1 cellular context compared by ENCODE assay signal in the genomic region with DNA sequence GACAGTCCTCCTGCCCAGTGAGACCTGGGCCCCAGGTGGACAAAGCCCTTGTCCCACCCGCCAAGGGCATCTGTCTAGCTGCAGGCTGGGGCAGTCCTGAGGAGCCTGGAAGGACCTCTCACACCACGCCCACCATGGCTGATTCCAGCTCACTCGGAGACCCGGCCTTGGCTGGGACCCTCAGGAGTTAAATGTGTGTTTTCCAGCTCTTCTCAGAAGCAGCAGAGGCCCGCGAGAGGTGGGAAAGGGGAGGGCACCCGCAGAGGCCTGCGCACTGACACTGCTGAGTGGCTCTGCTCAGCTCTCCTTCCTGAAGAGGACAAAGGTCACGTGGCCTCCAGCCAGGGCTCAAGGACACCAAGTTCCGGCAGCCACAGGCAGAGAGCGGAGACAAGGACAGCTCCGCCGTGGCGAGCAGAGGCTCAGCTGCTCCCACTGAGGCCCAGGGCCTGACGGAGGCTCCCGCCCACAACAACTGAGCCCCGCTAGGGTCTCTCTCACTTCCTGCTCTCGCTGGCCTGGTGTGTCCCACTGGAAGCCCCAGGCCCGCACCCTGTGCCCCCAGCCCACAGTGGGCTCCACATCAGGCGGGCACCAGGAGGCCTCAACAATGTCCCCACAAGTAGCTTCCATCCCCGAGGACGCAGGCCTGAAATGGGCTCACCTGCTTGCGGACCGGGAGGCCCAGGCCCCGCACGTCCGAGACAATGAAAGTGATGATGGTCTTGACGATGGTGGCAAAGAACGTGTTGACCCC.
TF ChIP-seq lines count a peak whose summit lies in the region.

No MANE protein-coding gene starts in this region.

TF ChIP-seq in HepG2, 621 proteins besides CTCF, POLR2A, EP300 and RAD21 (continued from another document and continues in another):
- TF ChIP-seq REST (IDR thresholded peaks at IDR 0.05; ENCODE audit: borderline replicate concordance in 1 of 2, low read depth in 1 of 2, low read length in 2 of 2) (peak in 1 of 2 experiments; percentile 22; a peak in 1 of 4 replicates), ERF (CRISPR knock-in tag; IDR thresholded peaks at IDR 0.05) (no peak; the same call in none of the 2 replicates), CHD2 (IDR thresholded peaks at IDR 0.05; ENCODE audit: low read depth, low read length) (peak; percentile 89), RCOR2 (CRISPR knock-in tag; IDR thresholded peaks at IDR 0.05) (0 out of 2 replicates have a peak, but pooled peaks have one; percentile 28), ZNF607 (CRISPR knock-in tag; IDR thresholded peaks at IDR 0.05; ENCODE audit: borderline replicate concordance) (no peak; the same call in none of the 2 replicates), RARA (CRISPR knock-in tag; IDR thresholded peaks at IDR 0.05) (peak; percentile 68; the same call in 1 of the 2 replicates), HNRNPUL1 (IDR thresholded peaks at IDR 0.05; ENCODE audit: low read depth, low read length) (no peak), REL (CRISPR knock-in tag; conservative IDR thresholded peaks at IDR 0.05) (no peak), SMYD3 (CRISPR knock-in tag; IDR thresholded peaks at IDR 0.05) (no peak), ZBTB20 (CRISPR knock-in tag; IDR thresholded peaks at IDR 0.05; ENCODE audit: borderline replicate concordance, low read depth) (peak; percentile 66; the same call in 1 of the 2 replicates), ARNT (IDR thresholded peaks at IDR 0.05) (no peak), ZNF550 (CRISPR knock-in tag; IDR thresholded peaks at IDR 0.05; ENCODE audit: borderline replicate concordance) (no peak), ARHGAP35 (CRISPR knock-in tag; IDR thresholded peaks at IDR 0.05; ENCODE audit: borderline replicate concordance) (0 out of 2 replicates have a peak, but pooled peaks have one; percentile 21), ZNF891 (CRISPR knock-in tag; IDR thresholded peaks at IDR 0.05) (no peak), ZNF331 (CRISPR knock-in tag; IDR thresholded peaks at IDR 0.05) (peak; percentile 68; the same call in 1 of the 2 replicates), ATF5 (CRISPR knock-in tag; IDR thresholded peaks at IDR 0.05; ENCODE audit: low read depth) (0 out of 2 replicates have a peak, but pooled peaks have one; percentile 69), ZNF337 (CRISPR knock-in tag; IDR thresholded peaks at IDR 0.05; ENCODE audit: borderline replicate concordance, low read depth) (no peak), PITX1 (CRISPR knock-in tag; IDR thresholded peaks at IDR 0.05) (peak; percentile 67; the same call in 1 of the 2 replicates), ZNF510 (CRISPR knock-in tag; IDR thresholded peaks at IDR 0.05; ENCODE audit: low read depth) (no peak), AFF4 (CRISPR knock-in tag; IDR thresholded peaks at IDR 0.05) (no peak), ZFAT (CRISPR knock-in tag; conservative IDR thresholded peaks at IDR 0.05) (no peak), ZNF33A (CRISPR knock-in tag; IDR thresholded peaks at IDR 0.05; ENCODE audit: borderline replicate concordance) (no peak), THYN1 (CRISPR knock-in tag; IDR thresholded peaks at IDR 0.05; ENCODE audit: borderline replicate concordance, low read depth) (no peak), SNRNP70 (IDR thresholded peaks at IDR 0.05; ENCODE audit: low read depth, low read length) (no peak), ZNF34 (CRISPR knock-in tag; IDR thresholded peaks at IDR 0.05; ENCODE audit: borderline replicate concordance) (0 out of 2 replicates have a peak, but pooled peaks have one; percentile 19), CBX1 (IDR thresholded peaks at IDR 0.05; ENCODE audit: low read depth) (no peak), ZNF441 (CRISPR knock-in tag; IDR thresholded peaks at IDR 0.05; ENCODE audit: borderline replicate concordance) (peak; percentile 70; the same call in 1 of the 2 replicates), NFYB (CRISPR knock-in tag; IDR thresholded peaks at IDR 0.05) (peak; percentile 41; the same call in 1 of the 2 replicates)
- TF ChIP-seq, protein P1, sequence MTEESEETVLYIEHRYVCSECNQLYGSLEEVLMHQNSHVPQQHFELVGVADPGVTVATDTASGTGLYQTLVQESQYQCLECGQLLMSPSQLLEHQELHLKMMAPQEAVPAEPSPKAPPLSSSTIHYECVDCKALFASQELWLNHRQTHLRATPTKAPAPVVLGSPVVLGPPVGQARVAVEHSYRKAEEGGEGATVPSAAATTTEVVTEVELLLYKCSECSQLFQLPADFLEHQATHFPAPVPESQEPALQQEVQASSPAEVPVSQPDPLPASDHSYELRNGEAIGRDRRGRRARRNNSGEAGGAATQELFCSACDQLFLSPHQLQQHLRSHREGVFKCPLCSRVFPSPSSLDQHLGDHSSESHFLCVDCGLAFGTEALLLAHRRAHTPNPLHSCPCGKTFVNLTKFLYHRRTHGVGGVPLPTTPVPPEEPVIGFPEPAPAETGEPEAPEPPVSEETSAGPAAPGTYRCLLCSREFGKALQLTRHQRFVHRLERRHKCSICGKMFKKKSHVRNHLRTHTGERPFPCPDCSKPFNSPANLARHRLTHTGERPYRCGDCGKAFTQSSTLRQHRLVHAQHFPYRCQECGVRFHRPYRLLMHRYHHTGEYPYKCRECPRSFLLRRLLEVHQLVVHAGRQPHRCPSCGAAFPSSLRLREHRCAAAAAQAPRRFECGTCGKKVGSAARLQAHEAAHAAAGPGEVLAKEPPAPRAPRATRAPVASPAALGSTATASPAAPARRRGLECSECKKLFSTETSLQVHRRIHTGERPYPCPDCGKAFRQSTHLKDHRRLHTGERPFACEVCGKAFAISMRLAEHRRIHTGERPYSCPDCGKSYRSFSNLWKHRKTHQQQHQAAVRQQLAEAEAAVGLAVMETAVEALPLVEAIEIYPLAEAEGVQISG (CRISPR knock-in tag; IDR thresholded peaks at IDR 0.05): peak; percentile 70
- TF ChIP-seq, protein P2, sequence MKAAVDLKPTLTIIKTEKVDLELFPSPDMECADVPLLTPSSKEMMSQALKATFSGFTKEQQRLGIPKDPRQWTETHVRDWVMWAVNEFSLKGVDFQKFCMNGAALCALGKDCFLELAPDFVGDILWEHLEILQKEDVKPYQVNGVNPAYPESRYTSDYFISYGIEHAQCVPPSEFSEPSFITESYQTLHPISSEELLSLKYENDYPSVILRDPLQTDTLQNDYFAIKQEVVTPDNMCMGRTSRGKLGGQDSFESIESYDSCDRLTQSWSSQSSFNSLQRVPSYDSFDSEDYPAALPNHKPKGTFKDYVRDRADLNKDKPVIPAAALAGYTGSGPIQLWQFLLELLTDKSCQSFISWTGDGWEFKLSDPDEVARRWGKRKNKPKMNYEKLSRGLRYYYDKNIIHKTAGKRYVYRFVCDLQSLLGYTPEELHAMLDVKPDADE (CRISPR knock-in tag; IDR thresholded peaks at IDR 0.05): no peak
- TF ChIP-seq, protein P3, sequence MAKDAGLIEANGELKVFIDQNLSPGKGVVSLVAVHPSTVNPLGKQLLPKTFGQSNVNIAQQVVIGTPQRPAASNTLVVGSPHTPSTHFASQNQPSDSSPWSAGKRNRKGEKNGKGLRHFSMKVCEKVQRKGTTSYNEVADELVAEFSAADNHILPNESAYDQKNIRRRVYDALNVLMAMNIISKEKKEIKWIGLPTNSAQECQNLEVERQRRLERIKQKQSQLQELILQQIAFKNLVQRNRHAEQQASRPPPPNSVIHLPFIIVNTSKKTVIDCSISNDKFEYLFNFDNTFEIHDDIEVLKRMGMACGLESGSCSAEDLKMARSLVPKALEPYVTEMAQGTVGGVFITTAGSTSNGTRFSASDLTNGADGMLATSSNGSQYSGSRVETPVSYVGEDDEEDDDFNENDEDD (CRISPR knock-in tag; IDR thresholded peaks at IDR 0.05; ENCODE audit: borderline replicate concordance): peak; percentile 37; the same call in 1 of the 2 replicates
- TF ChIP-seq, protein P4, sequence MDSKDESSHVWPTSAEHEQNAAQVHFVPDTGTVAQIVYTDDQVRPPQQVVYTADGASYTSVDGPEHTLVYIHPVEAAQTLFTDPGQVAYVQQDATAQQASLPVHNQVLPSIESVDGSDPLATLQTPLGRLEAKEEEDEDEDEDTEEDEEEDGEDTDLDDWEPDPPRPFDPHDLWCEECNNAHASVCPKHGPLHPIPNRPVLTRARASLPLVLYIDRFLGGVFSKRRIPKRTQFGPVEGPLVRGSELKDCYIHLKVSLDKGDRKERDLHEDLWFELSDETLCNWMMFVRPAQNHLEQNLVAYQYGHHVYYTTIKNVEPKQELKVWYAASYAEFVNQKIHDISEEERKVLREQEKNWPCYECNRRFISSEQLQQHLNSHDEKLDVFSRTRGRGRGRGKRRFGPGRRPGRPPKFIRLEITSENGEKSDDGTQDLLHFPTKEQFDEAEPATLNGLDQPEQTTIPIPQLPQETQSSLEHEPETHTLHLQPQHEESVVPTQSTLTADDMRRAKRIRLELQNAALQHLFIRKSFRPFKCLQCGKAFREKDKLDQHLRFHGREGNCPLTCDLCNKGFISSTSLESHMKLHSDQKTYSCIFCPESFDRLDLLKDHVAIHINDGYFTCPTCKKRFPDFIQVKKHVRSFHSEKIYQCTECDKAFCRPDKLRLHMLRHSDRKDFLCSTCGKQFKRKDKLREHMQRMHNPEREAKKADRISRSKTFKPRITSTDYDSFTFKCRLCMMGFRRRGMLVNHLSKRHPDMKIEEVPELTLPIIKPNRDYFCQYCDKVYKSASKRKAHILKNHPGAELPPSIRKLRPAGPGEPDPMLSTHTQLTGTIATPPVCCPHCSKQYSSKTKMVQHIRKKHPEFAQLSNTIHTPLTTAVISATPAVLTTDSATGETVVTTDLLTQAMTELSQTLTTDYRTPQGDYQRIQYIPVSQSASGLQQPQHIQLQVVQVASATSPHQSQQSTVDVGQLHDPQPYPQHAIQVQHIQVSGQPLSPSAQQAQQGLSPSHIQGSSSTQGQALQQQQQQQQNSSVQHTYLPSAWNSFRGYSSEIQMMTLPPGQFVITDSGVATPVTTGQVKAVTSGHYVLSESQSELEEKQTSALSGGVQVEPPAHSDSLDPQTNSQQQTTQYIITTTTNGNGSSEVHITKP (CRISPR knock-in tag; IDR thresholded peaks at IDR 0.05; ENCODE audit: low read depth): no peak; the same call in 1 of the 2 replicates
- TF ChIP-seq, protein P5, sequence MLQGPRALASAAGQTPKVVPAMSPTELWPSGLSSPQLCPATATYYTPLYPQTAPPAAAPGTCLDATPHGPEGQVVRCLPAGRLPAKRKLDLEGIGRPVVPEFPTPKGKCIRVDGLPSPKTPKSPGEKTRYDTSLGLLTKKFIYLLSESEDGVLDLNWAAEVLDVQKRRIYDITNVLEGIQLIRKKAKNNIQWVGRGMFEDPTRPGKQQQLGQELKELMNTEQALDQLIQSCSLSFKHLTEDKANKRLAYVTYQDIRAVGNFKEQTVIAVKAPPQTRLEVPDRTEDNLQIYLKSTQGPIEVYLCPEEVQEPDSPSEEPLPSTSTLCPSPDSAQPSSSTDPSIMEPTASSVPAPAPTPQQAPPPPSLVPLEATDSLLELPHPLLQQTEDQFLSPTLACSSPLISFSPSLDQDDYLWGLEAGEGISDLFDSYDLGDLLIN (CRISPR knock-in tag; IDR thresholded peaks at IDR 0.05; ENCODE audit: borderline replicate concordance): no peak
